Comparison of ENCODE assay signal across 21 cellular contexts in genomic region chr14:54696998-54697397, GRCh38.
DNase-seq lines count a peak whose midpoint lies in the region; ATAC-seq and TF ChIP-seq lines count a peak whose summit lies in the region.
"Had no signal": no experiment of that assay in that cellular context is flagged by ENCODE, and none has a peak within 500 bp of the region (broad histone marks: within the 10 kb centered on the region; RNA-seq: fewer than 3 reads in every experiment).

No MANE protein-coding gene starts in this region.

- H3K27ac ChIP-seq in heart left ventricle = peak overlapping the region; percentile 30 to 92 (median 84)
- peak overlapping the region; percentile 57 for H3K27ac ChIP-seq in foreskin keratinocyte
- peak overlapping the region; percentile 88 for H3K27ac ChIP-seq in psoas muscle
- peak overlapping the region in 3 of 4 donors; percentile 4 to 60 (median 26) for H3K27ac ChIP-seq in transverse colon
- H3K27ac ChIP-seq: left lung, SK-N-MC had no signal

- H3K27me3 ChIP-seq in heart left ventricle = no peaks in the 10 kb centered on the region
- H3K27me3 ChIP-seq in foreskin keratinocyte = no peaks in the 10 kb centered on the region
- H3K27me3 ChIP-seq in psoas muscle (ENCODE audit: insufficient read depth in 3 of 3, low read length in 2 of 3) = no peaks in the 10 kb centered on the region
- H3K27me3 ChIP-seq in transverse colon = no peaks in the 10 kb centered on the region
- H3K27me3 ChIP-seq: left lung had no signal

- H3K4me3 ChIP-seq in heart left ventricle (no peak overlapping the region), psoas muscle (no peak overlapping the region), transverse colon (no peak overlapping the region)
- H3K4me3 ChIP-seq: left lung, SK-N-MC had no signal

- TF ChIP-seq EP300 in transverse colon (IDR thresholded peaks at IDR 0.05; ENCODE audit: low read depth) = no peak

- intact Hi-C loops in heart left ventricle (cut with DNase I) = loop anchor here in 2 of 10 donors (5.0 kb wide), 1 partner anchor 75 kb away; no protein-coding TSS in a partner anchor
- intact Hi-C loops in cardiac septum (cut with DNase I) = no loop called here
- intact Hi-C loops in psoas muscle (cut with DNase I) = loop anchor here in 1 of 2 donors (5.0 kb wide), 2 partner anchors 75 to 130 kb away; partner anchors contain the start of gene SAMD4A
- intact Hi-C loops in transverse colon (cut with DNase I; ENCODE audit: low total_unique reads) = no loop called here

- H3K4me1 ChIP-seq in heart left ventricle (peaks cover 3 to 84% (median 46%) of the 10 kb centered on the region in 12 donors), foreskin keratinocyte (peaks cover 23% of the 10 kb centered on the region), psoas muscle (peaks cover 70% of the 10 kb centered on the region), transverse colon (peaks cover 5 to 23% (median 8%) of the 10 kb centered on the region in 4 donors)

- ATAC-seq in heart left ventricle (peak; percentile 8 to 32 (median 12)), foreskin keratinocyte (peak; percentile 88), psoas muscle (peak in 3 of 4 donors; percentile 24 to 42 (median 34)), HG02970 (IDR thresholded peaks at IDR 0.05; ENCODE audit: low FRiP score, unreplicated experiment) (no peak), HG03342 (IDR thresholded peaks at IDR 0.05; ENCODE audit: unreplicated experiment) (no peak), HG02981 (IDR thresholded peaks at IDR 0.05; ENCODE audit: unreplicated experiment) (no peak)
- ATAC-seq: left lung; stimulated activated effector memory CD8-positive, alpha-beta T cell treated with anti-CD3 and anti-CD28 coated beads, Interleukin-12 subunit alpha, Interleukin-12 subunit beta, amount 100 ng/mL, for 72 hours had no signal

- peak in 1 of 5 donors; percentile 49 for DNase-seq in heart left ventricle
- no peak for DNase-seq in cardiac septum (ENCODE audit: low spot score)
- DNase-seq in foreskin keratinocyte = peak; percentile 79 to 91
- no peak for DNase-seq in psoas muscle
- no peak for DNase-seq in transverse colon
- DNase-seq: 8988T; activated gamma-delta T cell treated with Interleukin-2 at 50 U/mL for 16 hours; activated naive CD8-positive, alpha-beta T cell treated with anti-CD3 and anti-CD28 coated beads, Interleukin-2, amount 10 ng/mL, durations not matched to agents 7 days and 5 days; activated T-cell treated with anti-CD3 and anti-CD28 coated beads, Interleukin-2, amount 50 U/mL, for 48 hours; C1 segment of cervical spinal cord; GOT3; KBM-7; left lung; NCI-H1092 treated with DMSO at 0.1 percent for 48 hours; NCI-H1694 treated with DMSO at 0.1 percent for 48 hours; NCI-H82 had no signal

- no peaks in the 10 kb centered on the region for H3K9me3 ChIP-seq in heart left ventricle
- H3K9me3 ChIP-seq in psoas muscle = no peaks in the 10 kb centered on the region
- no peaks in the 10 kb centered on the region for H3K9me3 ChIP-seq in transverse colon
- H3K9me3 ChIP-seq: left lung had no signal

- WGBS in heart left ventricle, 4 donors = 24 to 45% (median 41%) methylated on average over 5 of the region's 5 CpGs
- 25 to 53% (median 29%) methylated on average over 5 of the region's 5 CpGs for WGBS in psoas muscle, 3 donors
- 85% methylated on average over 5 of the region's 5 CpGs; no CpG with 5 or more reads in 1 of the 2 donors for WGBS in transverse colon (ENCODE audit: low coverage in 1 of 2), 2 donors

- peaks cover 0 to 1% (median 0%) of the 10 kb centered on the region in 9 donors for H3K36me3 ChIP-seq in heart left ventricle
- H3K36me3 ChIP-seq in psoas muscle (ENCODE audit: insufficient read depth in 1 of 2, low read depth in 1 of 2) = no peaks in the 10 kb centered on the region
- no peaks in the 10 kb centered on the region for H3K36me3 ChIP-seq in transverse colon
- H3K36me3 ChIP-seq: left lung had no signal

- no peak for TF ChIP-seq CTCF in heart left ventricle (IDR thresholded peaks at IDR 0.05)
- TF ChIP-seq CTCF in foreskin keratinocyte (conservative IDR thresholded peaks at IDR 0.05) = peak; percentile 6
- TF ChIP-seq CTCF in psoas muscle (IDR thresholded peaks at IDR 0.05) = no peak
- TF ChIP-seq CTCF in transverse colon (IDR thresholded peaks at IDR 0.05) = no peak

- TF ChIP-seq POLR2A in heart left ventricle (IDR thresholded peaks at IDR 0.05) (no peak), transverse colon (IDR thresholded peaks at IDR 0.05) (no peak)

- in situ Hi-C loops in transverse colon (cut with MboI; ENCODE audit: low pct_ligation_motif_present in 1 of 4, low pct_unique_long_range_greater_than_20kb in 1 of 4, low sequenced_read_pairs in 3 of 4) = no loop called here

Comparison
In these comparisons a context has a peak if more than half of its experiments do, and no peak if none do; other contexts are left out.
1. ATAC-seq: peak in heart left ventricle (4 of 4), foreskin keratinocyte (single experiment) and psoas muscle (3 of 4); none in HG02970 (single experiment), HG03342 (single experiment) and HG02981 (single experiment).
2. DNase-seq: peak in foreskin keratinocyte (2 of 2); none in cardiac septum (single experiment), psoas muscle (0 of 2) and transverse colon (single experiment).
3. H3K27ac ChIP-seq: peak in every context shown above with its lines; median percentile 88 in psoas muscle; 84 in heart left ventricle; 57 in foreskin keratinocyte; 26 in transverse colon.